In the genomic region with DNA sequence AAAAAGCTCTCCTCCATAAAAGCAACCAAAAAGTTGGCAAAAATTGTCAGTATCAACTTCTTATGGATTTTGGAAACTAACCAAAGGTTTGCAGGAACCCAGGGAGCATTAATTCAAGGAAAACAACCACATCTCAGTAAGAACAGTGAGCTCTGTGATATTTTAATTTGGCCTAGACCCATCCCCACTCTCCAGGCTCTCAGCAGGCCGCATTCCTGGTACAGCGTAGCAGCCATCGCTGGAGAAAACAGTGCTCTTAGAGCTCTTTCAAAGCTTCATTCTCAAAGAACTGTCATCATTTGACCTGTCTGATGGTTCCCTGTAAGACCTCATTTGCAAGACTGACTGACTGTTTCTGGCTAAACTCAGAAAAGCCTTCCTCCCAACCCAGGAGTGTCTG, we compare ENCODE assay signal across 19 cellular contexts.
DNase-seq lines count a peak whose midpoint lies in the region; ATAC-seq, FAIRE-seq and TF ChIP-seq lines count a peak whose summit lies in the region.
"Had no signal": no experiment of that assay in that cellular context is flagged by ENCODE, and none has a peak within 500 bp of the region (broad histone marks: within the 10 kb centered on the region; RNA-seq: fewer than 3 reads in every experiment).

No MANE protein-coding gene starts in this region.

- H3K9me3 ChIP-seq in neuronal stem cell (replicated peaks in 1 of 2; ENCODE audit: control insufficient read depth in 2 of 2, insufficient read depth in 1 of 2, low read depth in 1 of 2, low read length in 2 of 2) (peaks cover 3 to 21% of the 10 kb centered on the region in 2 donors), HepG2 (ENCODE audit: low read length) (no peaks in the 10 kb centered on the region)
- H3K9me3 ChIP-seq: adrenal gland, prostate gland had no signal

- DNase-seq in H7 (peak; percentile 77), brain pericyte (ENCODE audit: low read depth, low spot score) (peak; percentile 32), iPS DF 4.7 (ENCODE audit: extremely low read depth, low spot score) (peak; percentile 49), neuronal stem cell (ENCODE audit: low spot score) (no peak), HepG2 (ENCODE audit: low spot score) (no peak), SIG-M5 treated with dmso at 0.1 percent for 504 hours (lab: John Stamatoyannopoulos, UW; ENCODE audit: unreplicated experiment) (no peak)
- no peak for DNase-seq in activated CD8-positive, alpha-beta T cell treated with anti-CD3 and anti-CD28 coated beads for 36 hours
- DNase-seq: activated CD4-positive, CD25-positive, alpha-beta regulatory T cell; adrenal gland; CD4-positive, alpha-beta memory T cell; dermis blood vessel endothelial cell; DND-41; NCI-H1105; RPMI8226; stimulated activated CD4-positive, alpha-beta T cell treated with anti-CD3 and anti-CD28 coated beads, Interleukin-12 subunit alpha, Interleukin-12 subunit beta, amount 100 ng/mL, for 4 hours; stimulated activated naive B cell treated with anti-CD40 and anti-IgM and Interleukin-4, amounts not matched to agents 10 μg/mL and 1 μg/mL and 100 μg/mL, for 72 hours had no signal

- H3K27me3 ChIP-seq in H7 (ENCODE audit: control insufficient read depth, insufficient read depth, low read length) = no peaks in the 10 kb centered on the region
- no peaks in the 10 kb centered on the region for H3K27me3 ChIP-seq in neuronal stem cell (ENCODE audit: control insufficient read depth in 3 of 3, insufficient read depth in 3 of 3, low read depth in 1 of 3, low read length in 3 of 3)
- no peaks in the 10 kb centered on the region for H3K27me3 ChIP-seq in HepG2 (ENCODE audit: control insufficient read depth in 1 of 2, insufficient read depth in 2 of 2, low read length in 2 of 2)
- H3K27me3 ChIP-seq: adrenal gland had no signal

- no peak overlapping the region for H3K4me3 Mint-ChIP-seq in activated CD8-positive, alpha-beta T cell treated with anti-CD3 and anti-CD28 coated beads for 36 hours
- H3K4me3 Mint-ChIP-seq: CD4-positive, alpha-beta memory T cell; stimulated activated naive B cell treated with anti-CD40 and anti-IgM and Interleukin-4, amounts not matched to agents 10 μg/mL and 1 μg/mL and 100 μg/mL, for 72 hours had no signal

- no peaks in the 10 kb centered on the region for H3K9me3 Mint-ChIP-seq in activated CD8-positive, alpha-beta T cell treated with anti-CD3 and anti-CD28 coated beads for 36 hours

- no CpG with 5 or more reads among the region's 3 CpGs for WGBS in neuronal stem cell (ENCODE audit: extremely low coverage in 2 of 2, insufficient read length in 2 of 2, insufficient replicate concordance in 1 of 2), 2 donors
- 100% methylated on average over 3 of the region's 3 CpGs for WGBS in HepG2 (ENCODE audit: low lambda C conversion rate)

- TF ChIP-seq RAD21 in HepG2 (CRISPR knock-in tag; IDR thresholded peaks at IDR 0.05) = no peak

- H3K4me2 ChIP-seq in neuronal stem cell (ENCODE audit: insufficient read depth, low read length, poor library complexity, severe bottlenecking) (no peak overlapping the region), HepG2 (ENCODE audit: low read depth, low read length) (no peak overlapping the region)
- H3K4me2 ChIP-seq: KMS-11 had no signal

- no peak overlapping the region for H3K27ac Mint-ChIP-seq in activated CD8-positive, alpha-beta T cell treated with anti-CD3 and anti-CD28 coated beads for 36 hours

- POLR2A ChIA-PET in activated CD8-positive, alpha-beta T cell treated with anti-CD3 and anti-CD28 coated beads for 36 hours (lab: Charles Lee) = interaction anchor here (0.9 to 1.2 kb wide), 3 partner anchors 11 to 81 kb away, joined by 3 read pairs; a partner anchor contains a TSS
- POLR2A ChIA-PET in HepG2 (lab: Yijun Ruan, JAX) = no interaction called here

- no peak for FAIRE-seq in HepG2 (lab: Jason Lieb, UNC)

- H3K79me2 ChIP-seq in HepG2 (ENCODE audit: insufficient read depth, low read length) = no peaks in the 10 kb centered on the region

- no peak overlapping the region for H3K14ac ChIP-seq in neuronal stem cell (ENCODE audit: low read length)

- H3K4me1 ChIP-seq in neuronal stem cell (ENCODE audit: control insufficient read depth in 2 of 2, insufficient read depth in 1 of 2, low read depth in 1 of 2, low read length in 2 of 2) (peaks cover 7 to 16% of the 10 kb centered on the region in 2 donors), HepG2 (ENCODE audit: insufficient read depth, low read length) (no peaks in the 10 kb centered on the region)
- H3K4me1 ChIP-seq: prostate gland had no signal

- no peak for TF ChIP-seq EP300 in HepG2 (IDR thresholded peaks at IDR 0.05; ENCODE audit: low read depth in 2 of 2, low read length in 2 of 2)
- TF ChIP-seq EP300 in HepG2 (CRISPR knock-in tag; IDR thresholded peaks at IDR 0.05; ENCODE audit: borderline replicate concordance) = no peak

- no peak overlapping the region for H3K4me3 ChIP-seq in H7 (ENCODE audit: insufficient read depth, low read depth, low read length)
- H3K4me3 ChIP-seq in neuronal stem cell (ENCODE audit: low read length in 2 of 2) = no peak overlapping the region
- no peak overlapping the region for H3K4me3 ChIP-seq in HepG2 (replicated peaks in 1 of 3; ENCODE audit: insufficient read depth in 1 of 3, low read depth in 2 of 3, low read length in 3 of 3)
- H3K4me3 ChIP-seq: adrenal gland, prostate gland had no signal

- no peak overlapping the region for H3K18ac ChIP-seq in neuronal stem cell (ENCODE audit: low read length)

- H4K20me1 ChIP-seq in HepG2 (ENCODE audit: insufficient read depth, low read length) = no peaks in the 10 kb centered on the region

- H3K36me3 ChIP-seq in H7 (replicated peaks; ENCODE audit: control insufficient read depth, insufficient read depth, low read length) (0 out of 2 replicates have a peak, but pooled peaks cover 2% of the 10 kb centered on the region), neuronal stem cell (replicated peaks in 1 of 2; ENCODE audit: control insufficient read depth in 2 of 2, insufficient read depth in 2 of 2, low read length in 2 of 2) (peaks cover 14 to 37% of the 10 kb centered on the region in 2 donors), HepG2 (replicated peaks in 1 of 2; ENCODE audit: control insufficient read depth in 1 of 2, insufficient read depth in 2 of 2, low read length in 2 of 2) (peaks cover 12 to 34% of the 10 kb centered on the region in 2 experiments)
- H3K36me3 ChIP-seq: prostate gland had no signal

- H4K91ac ChIP-seq in neuronal stem cell (ENCODE audit: low read depth, low read length, poor library complexity) = no peak overlapping the region

- H3K27ac ChIP-seq in neuronal stem cell (replicated peaks; ENCODE audit: low read length) = no peak overlapping the region
- no peak overlapping the region for H3K27ac ChIP-seq in HepG2 (ENCODE audit: extremely low read length, insufficient read depth, low read length)
- H3K27ac ChIP-seq: KMS-11, prostate gland had no signal

- no peak overlapping the region for H2BK12ac ChIP-seq in neuronal stem cell (ENCODE audit: low read length)

- in situ Hi-C loops in HepG2 (cut with HindIII; ENCODE audit: extremely low pct_ligation_motif_present, low pct_unique_long_range_greater_than_20kb) = no loop called here

- no peak overlapping the region for H2BK120ac ChIP-seq in neuronal stem cell (ENCODE audit: low read depth, low read length)

- intact Hi-C loops in activated CD8-positive, alpha-beta T cell treated with anti-CD3 and anti-CD28 coated beads for 36 hours (cut with micrococcal nuclease) = no loop called here
- intact Hi-C loops in HepG2 (cut with micrococcal nuclease; ENCODE audit: unreplicated experiment) = no loop called here

- H3K79me1 ChIP-seq in neuronal stem cell (ENCODE audit: low read depth, low read length) = peaks cover 7% of the 10 kb centered on the region

- no peak for TF ChIP-seq POLR2A in HepG2 (IDR thresholded peaks at IDR 0.05; ENCODE audit: insufficient read depth in 1 of 2, low read depth in 2 of 2, low read length in 2 of 2)

- ATAC-seq in GM21360 (IDR thresholded peaks at IDR 0.05; ENCODE audit: unreplicated experiment) = no peak
- ATAC-seq in activated CD8-positive, alpha-beta T cell treated with anti-CD3 and anti-CD28 coated beads for 36 hours = no peak
- ATAC-seq in HepG2 = no peak
- ATAC-seq: stimulated activated naive B cell treated with anti-CD40 and anti-IgM and Interleukin-4, amounts not matched to agents 10 μg/mL and 1 μg/mL and 100 μg/mL, for 72 hours had no signal

- H2BK15ac ChIP-seq in neuronal stem cell (ENCODE audit: low read length) = no peak overlapping the region

- no TSS peak for BruUV-seq in HepG2 (replicated peaks; lab: Mats Ljungman, UMichigan)

- H3K4ac ChIP-seq in neuronal stem cell (ENCODE audit: low read length) = no peak overlapping the region

- CTCF ChIA-PET in activated CD8-positive, alpha-beta T cell treated with anti-CD3 and anti-CD28 coated beads for 36 hours (lab: Charles Lee) = interaction anchor here (0.6 to 3.2 kb wide), 5 partner anchors 55 to 168 kb away, joined by 3 to 10 read pairs (median 4); no protein-coding TSS in a partner anchor
- CTCF ChIA-PET in HepG2 (lab: Yijun Ruan, JAX; ENCODE audit: low intra/inter-chr PET ratio, low total read pairs) = no interaction called here

- no peak for TF ChIP-seq CTCF in activated CD8-positive, alpha-beta T cell treated with anti-CD3 and anti-CD28 coated beads for 36 hours (IDR thresholded peaks at IDR 0.05)
- TF ChIP-seq CTCF in HepG2 (CRISPR knock-in tag; IDR thresholded peaks at IDR 0.05) = no peak

- H3K36me3 Mint-ChIP-seq in activated CD8-positive, alpha-beta T cell treated with anti-CD3 and anti-CD28 coated beads for 36 hours (ENCODE audit: low read depth) = peaks cover 37% of the 10 kb centered on the region

- peaks cover 15% of the 10 kb centered on the region for H3K4me1 Mint-ChIP-seq in activated CD8-positive, alpha-beta T cell treated with anti-CD3 and anti-CD28 coated beads for 36 hours (ENCODE audit: low read depth)

- H3K23ac ChIP-seq in neuronal stem cell (ENCODE audit: low read depth, low read length, poor library complexity) = no peak overlapping the region

- H3K9ac ChIP-seq in neuronal stem cell (ENCODE audit: low read depth, low read length, poor library complexity) (no peak overlapping the region), HepG2 (ENCODE audit: insufficient read depth, low read depth, low read length) (no peak overlapping the region)
- H3K9ac ChIP-seq: KMS-11 had no signal

- H2AFZ ChIP-seq in neuronal stem cell (ENCODE audit: low read length) = peak overlapping the region; percentile 77
- H2AFZ ChIP-seq in HepG2 (ENCODE audit: low read length) = no peak overlapping the region

- no peaks in the 10 kb centered on the region for H3K27me3 Mint-ChIP-seq in activated CD8-positive, alpha-beta T cell treated with anti-CD3 and anti-CD28 coated beads for 36 hours
- H3K27me3 Mint-ChIP-seq: CD4-positive, alpha-beta memory T cell; stimulated activated naive B cell treated with anti-CD40 and anti-IgM and Interleukin-4, amounts not matched to agents 10 μg/mL and 1 μg/mL and 100 μg/mL, for 72 hours had no signal

- H2AK5ac ChIP-seq in neuronal stem cell (ENCODE audit: low read depth, low read length) = no peak overlapping the region

- no peak overlapping the region for H2BK5ac ChIP-seq in neuronal stem cell (ENCODE audit: low read length)

- no peak overlapping the region for H4K8ac ChIP-seq in neuronal stem cell (ENCODE audit: low read depth, low read length)

TF ChIP-seq in HepG2, 621 proteins besides CTCF, POLR2A, EP300 and RAD21 (continues in another document):
- TF ChIP-seq KDM1A (CRISPR knock-in tag; IDR thresholded peaks at IDR 0.05) (no peak), JDP2 (CRISPR knock-in tag; IDR thresholded peaks at IDR 0.05; ENCODE audit: borderline replicate concordance) (no peak), ZNF230 (CRISPR knock-in tag; IDR thresholded peaks at IDR 0.05) (no peak)

Comparison
In these comparisons a context has a peak if more than half of its experiments do, and no peak if none do; other contexts are left out.
1. DNase-seq: peak in H7 (single experiment), brain pericyte (single experiment) and iPS DF 4.7 (single experiment); none in neuronal stem cell (single experiment), activated CD8-positive, alpha-beta T cell treated with anti-CD3 and anti-CD28 coated beads for 36 hours (single experiment), HepG2 (single experiment) and SIG-M5 treated with dmso at 0.1 percent for 504 hours (single experiment).